In genomic region chr4:68297137-68297536, GRCh38 we compare ENCODE assay signal across 10 cellular contexts. TPM values are rescaled to one million over a fixed set of nuclear protein-coding genes. Genes with fewer than 3 reads are reported as not detected.
"Had no signal": no experiment of that assay in that cellular context is flagged by ENCODE, and none has a peak within 500 bp of the region (broad histone marks: within the 10 kb centered on the region; RNA-seq: fewer than 3 reads in every experiment).

No MANE protein-coding gene starts in this region.

- ATAC-seq: HepG2 had no signal

- H3K27ac ChIP-seq: HL-60, KMS-11 had no signal

- H3K4me2 ChIP-seq: KMS-11 had no signal

- DNase-seq: IMR-90, KBM-7, KG1 had no signal

- H3K9ac ChIP-seq: KMS-11 had no signal

- FAIRE-seq: HepG2, HTR-8/SVneo had no signal

RNA-seq across cellular contexts. Expression of gene TMPRSS11B, which starts 51.6 kb away (rescaled TPM):
- total RNA-seq: HepG2, HT-29, HT1080, IMR-90 had no signal
- polyA plus RNA-seq: HepG2, IgD-negative memory B cell, IMR-90 had no signal
